Comparison of ENCODE assay signal across 8 cellular contexts in genomic region chr10:21495002-21495685, GRCh38. TPM values are rescaled to one million over a fixed set of nuclear protein-coding genes. Genes with fewer than 3 reads are reported as not detected.
A peak's percentile ranks its signal among the peaks of the same experiment; 100 is the strongest.
DNase-seq lines count a peak whose midpoint lies in the region; ATAC-seq and TF ChIP-seq lines count a peak whose summit lies in the region.

No MANE protein-coding gene starts in this region.

- no peak for ATAC-seq in activated CD8-positive, alpha-beta T cell treated with anti-CD3 and anti-CD28 coated beads, Interleukin-2, amount 10 ng/mL, durations not matched to agents 7 days and 5 days
- peak in 1 of 2 donors; percentile 1 for ATAC-seq in stimulated activated naive B cell treated with anti-CD40 and anti-IgM and Interleukin-4, amounts not matched to agents 10 μg/mL and 1 μg/mL and 100 μg/mL, for 72 hours (replicated peaks)

- H3K4me3 Mint-ChIP-seq in activated CD8-positive, alpha-beta T cell treated with anti-CD3 and anti-CD28 coated beads, Interleukin-2, amount 10 ng/mL, durations not matched to agents 7 days and 5 days: peak overlapping the region; percentile 79
- H3K4me3 Mint-ChIP-seq in stimulated activated naive B cell treated with anti-CD40 and anti-IgM and Interleukin-4, amounts not matched to agents 10 μg/mL and 1 μg/mL and 100 μg/mL, for 72 hours: peak overlapping the region; percentile 83 to 85

- H3K27me3 ChIP-seq in AG04450 (ENCODE audit: control insufficient read depth, insufficient read depth, low read length) (no peaks in the 10 kb centered on the region), H7 (ENCODE audit: control insufficient read depth, insufficient read depth, low read length) (peaks cover 33% of the 10 kb centered on the region), iPS DF 6.9 (ENCODE audit: control insufficient read depth, insufficient read depth, low read length) (peaks cover 10% of the 10 kb centered on the region; the same call in 1 of the 2 replicates)

- DNase-seq in AG04450 (ENCODE audit: low read depth, low spot score): no peak
- DNase-seq in H7: peak; percentile 66
- no peak for DNase-seq in activated CD8-positive, alpha-beta T cell treated with anti-CD3 and anti-CD28 coated beads, Interleukin-2, amount 10 ng/mL, durations not matched to agents 7 days and 5 days
- DNase-seq in iPS DF 6.9 (ENCODE audit: low read depth, low spot score): no peak
- no peak for DNase-seq in stimulated activated naive B cell treated with anti-CD40 and anti-IgM and Interleukin-4, amounts not matched to agents 10 μg/mL and 1 μg/mL and 100 μg/mL, for 72 hours
- DNase-seq in NCI-H510A (lab: John Stamatoyannopoulos, UW): no peak
- DNase-seq in cerebellum (ENCODE audit: low spot score): no peak
- no peak for DNase-seq in NCI-H1694 (lab: John Stamatoyannopoulos, UW)

- POLR2A ChIA-PET in AG04450 (lab: Yijun Ruan, JAX): interaction anchor here (1.1 to 3.3 kb wide), 5 partner anchors 21 to 237 kb away, joined by 5 to 10 read pairs (median 9); partner anchors contain the start of gene SKIDA1
- POLR2A ChIA-PET in activated CD8-positive, alpha-beta T cell treated with anti-CD3 and anti-CD28 coated beads, Interleukin-2, amount 10 ng/mL, durations not matched to agents 7 days and 5 days (lab: Charles Lee): interaction anchor here (1.4 kb wide), 1 partner anchor 23 kb away, joined by 3 read pairs; no protein-coding TSS in a partner anchor

- H3K36me3 ChIP-seq in H7 (replicated peaks; ENCODE audit: control insufficient read depth, insufficient read depth, low read length) (no peaks in the 10 kb centered on the region), iPS DF 6.9 (ENCODE audit: control insufficient read depth, insufficient read depth, low read length) (no peaks in the 10 kb centered on the region)

- H3K9me3 ChIP-seq in AG04450 (ENCODE audit: control insufficient read depth, insufficient read depth, low read length) (peaks cover 14% of the 10 kb centered on the region; the same call in 1 of the 2 replicates), iPS DF 6.9 (ENCODE audit: control insufficient read depth, insufficient read depth, low read length) (no peaks in the 10 kb centered on the region)

- no peaks in the 10 kb centered on the region for H3K9me3 Mint-ChIP-seq in activated CD8-positive, alpha-beta T cell treated with anti-CD3 and anti-CD28 coated beads, Interleukin-2, amount 10 ng/mL, durations not matched to agents 7 days and 5 days (ENCODE audit: insufficient read depth)
- H3K9me3 Mint-ChIP-seq in stimulated activated naive B cell treated with anti-CD40 and anti-IgM and Interleukin-4, amounts not matched to agents 10 μg/mL and 1 μg/mL and 100 μg/mL, for 72 hours: no peaks in the 10 kb centered on the region

- H3K4me1 Mint-ChIP-seq in activated CD8-positive, alpha-beta T cell treated with anti-CD3 and anti-CD28 coated beads, Interleukin-2, amount 10 ng/mL, durations not matched to agents 7 days and 5 days (ENCODE audit: low read depth): peaks cover 19% of the 10 kb centered on the region
- peaks cover 15 to 33% of the 10 kb centered on the region in 2 donors for H3K4me1 Mint-ChIP-seq in stimulated activated naive B cell treated with anti-CD40 and anti-IgM and Interleukin-4, amounts not matched to agents 10 μg/mL and 1 μg/mL and 100 μg/mL, for 72 hours

- peak overlapping the region; percentile 85 for H3K4me3 ChIP-seq in AG04450 (ENCODE audit: low read depth, low read length)
- peak overlapping the region; percentile 82 for H3K4me3 ChIP-seq in H7 (ENCODE audit: insufficient read depth, low read depth, low read length)
- peak overlapping the region; percentile 68; the same call in 1 of the 2 replicates for H3K4me3 ChIP-seq in iPS DF 6.9 (ENCODE audit: low read length)

- no CpG with 5 or more reads among the region's 35 CpGs for WGBS in iPS DF 6.9 (ENCODE audit: insufficient coverage, insufficient read length)

- H3K27ac ChIP-seq in AG04450 (ENCODE audit: low read depth, low read length): no peak overlapping the region
- H3K27ac ChIP-seq in iPS DF 6.9 (ENCODE audit: low read length): no peak overlapping the region

- CTCF ChIA-PET in AG04450 (lab: Charles Lee): interaction anchor here (0.9 to 3.5 kb wide), 23 partner anchors 14 to 829 kb away, joined by 3 to 55 read pairs (median 5); no protein-coding TSS in a partner anchor
- CTCF ChIA-PET in activated CD8-positive, alpha-beta T cell treated with anti-CD3 and anti-CD28 coated beads, Interleukin-2, amount 10 ng/mL, durations not matched to agents 7 days and 5 days (lab: Charles Lee): interaction anchor here (0.9 to 3.5 kb wide), 22 partner anchors 8 to 1079 kb away, joined by 3 to 48 read pairs (median 4); no protein-coding TSS in a partner anchor

- peaks cover 59% of the 10 kb centered on the region for H3K27me3 Mint-ChIP-seq in activated CD8-positive, alpha-beta T cell treated with anti-CD3 and anti-CD28 coated beads, Interleukin-2, amount 10 ng/mL, durations not matched to agents 7 days and 5 days (ENCODE audit: low read depth)
- H3K27me3 Mint-ChIP-seq in stimulated activated naive B cell treated with anti-CD40 and anti-IgM and Interleukin-4, amounts not matched to agents 10 μg/mL and 1 μg/mL and 100 μg/mL, for 72 hours: peaks cover 47 to 53% of the 10 kb centered on the region in 2 donors

- H3K4me1 ChIP-seq in iPS DF 6.9 (ENCODE audit: control insufficient read depth, insufficient read depth, low read length): 0 out of 2 replicates have a peak, but pooled peaks cover 2% of the 10 kb centered on the region

- H3K27ac Mint-ChIP-seq in activated CD8-positive, alpha-beta T cell treated with anti-CD3 and anti-CD28 coated beads, Interleukin-2, amount 10 ng/mL, durations not matched to agents 7 days and 5 days: no peak overlapping the region
- H3K27ac Mint-ChIP-seq in stimulated activated naive B cell treated with anti-CD40 and anti-IgM and Interleukin-4, amounts not matched to agents 10 μg/mL and 1 μg/mL and 100 μg/mL, for 72 hours: no peak overlapping the region

- H3K36me3 Mint-ChIP-seq in activated CD8-positive, alpha-beta T cell treated with anti-CD3 and anti-CD28 coated beads, Interleukin-2, amount 10 ng/mL, durations not matched to agents 7 days and 5 days (ENCODE audit: low read depth): no peaks in the 10 kb centered on the region
- H3K36me3 Mint-ChIP-seq in stimulated activated naive B cell treated with anti-CD40 and anti-IgM and Interleukin-4, amounts not matched to agents 10 μg/mL and 1 μg/mL and 100 μg/mL, for 72 hours: no peaks in the 10 kb centered on the region

- no peak; the same call in 1 of the 2 replicates for TF ChIP-seq CTCF in AG04450 (IDR thresholded peaks at IDR 0.05; ENCODE audit: low read depth, low read length)

RNA-seq across cellular contexts. Expression of gene SKIDA1, which starts 30.3 kb away (rescaled TPM):
- 0.62 and 0.63 TPM in 2 replicates for polyA plus RNA-seq in AG04450 (2011; rRNA removed)
- 0.83 and 0.87 TPM in 2 replicates for polyA minus RNA-seq in AG04450 (2011; rRNA and poly(A)+ RNA removed)
- total RNA-seq in H7 (2014; rRNA removed; shearing (Covaris generic)): 10.4 and 15.1 TPM in 2 replicates
- under 1 TPM; 0.10 to 0.11 TPM for total RNA-seq in activated CD8-positive, alpha-beta T cell treated with anti-CD3 and anti-CD28 coated beads, Interleukin-2, amount 10 ng/mL, durations not matched to agents 7 days and 5 days
- 8.8 TPM for total RNA-seq in cerebellum

RNA-seq across cellular contexts. Expression of gene MLLT10, which starts 38.9 kb away (rescaled TPM):
- polyA plus RNA-seq in AG04450 (2011; rRNA removed): 35.3 and 41.0 TPM in 2 replicates
- 60.7 and 83.6 TPM in 2 replicates for polyA minus RNA-seq in AG04450 (2011; rRNA and poly(A)+ RNA removed)
- total RNA-seq in H7 (2014; rRNA removed; shearing (Covaris generic)): 47.2 and 59.0 TPM in 2 replicates
- total RNA-seq in activated CD8-positive, alpha-beta T cell treated with anti-CD3 and anti-CD28 coated beads, Interleukin-2, amount 10 ng/mL, durations not matched to agents 7 days and 5 days: 10 to 100 TPM; 46.0 to 47.1 TPM
- total RNA-seq in cerebellum: 74.9 TPM
